In genomic region chr7:974820-975681, GRCh38 we compare ENCODE assay signal across 8 cellular contexts. TPM values are rescaled to one million over a fixed set of nuclear protein-coding genes. Genes with fewer than 3 reads are reported as not detected.
DNase-seq lines count a peak whose midpoint lies in the region; ATAC-seq and TF ChIP-seq lines count a peak whose summit lies in the region.

COX19 (minus strand) TSS chr7:975549; CDS start chr7:975509, 40 bp downstream.

- H3K9me3 Mint-ChIP-seq in activated T-helper 2 cell treated with anti-CD3 and anti-CD28 coated beads, Interferon-gamma antibody, Interleukin-2, Interleukin-4, amounts not matched to agents 10 μg/mL and 5 μg/mL and 100 μg/mL, durations not matched to agents 14 hours and 24 hours and 36 hours = no peaks in the 10 kb centered on the region
- H3K9me3 Mint-ChIP-seq in nephron = no peaks in the 10 kb centered on the region

- DNase-seq in DMS79 (lab: John Stamatoyannopoulos, UW) (peak; percentile 37), fibroblast of pulmonary artery (ENCODE audit: low read depth) (peak; percentile 92)
- peak; percentile 85 for DNase-seq in activated T-helper 2 cell treated with anti-CD3 and anti-CD28 coated beads, Interferon-gamma antibody, Interleukin-2, Interleukin-4, amounts not matched to agents 10 μg/mL and 5 μg/mL and 100 μg/mL, durations not matched to agents 14 hours and 24 hours and 36 hours (ENCODE audit: low spot score)
- peak; percentile 85 for DNase-seq in stimulated activated naive CD4-positive, alpha-beta T cell treated with Interleukin-2 at 50 U/mL for 16 hours (lab: John Stamatoyannopoulos, UW)

- peak within 1 kb of the TSS; percentile 79 for H3K27ac ChIP-seq in KOPT-K1 (ENCODE audit: low read depth, low read length, poor library complexity, severe bottlenecking)

- peaks cover 35% of the 10 kb centered on the region for H3K36me3 ChIP-seq in KOPT-K1 (ENCODE audit: insufficient read depth, low read length)

- TF ChIP-seq CTCF in fibroblast of pulmonary artery (IDR thresholded peaks at IDR 0.05; ENCODE audit: low read length, missing control alignments) (no peak), nephron (IDR thresholded peaks at IDR 0.05; ENCODE audit: unreplicated experiment in 3 of 3) (no peak)

- H3K4me3 Mint-ChIP-seq in activated T-helper 2 cell treated with anti-CD3 and anti-CD28 coated beads, Interferon-gamma antibody, Interleukin-2, Interleukin-4, amounts not matched to agents 10 μg/mL and 5 μg/mL and 100 μg/mL, durations not matched to agents 14 hours and 24 hours and 36 hours (ENCODE audit: low read depth) = peak within 1 kb of the TSS; percentile 92
- peak within 1 kb of the TSS; percentile 92 to 95 (median 93) for H3K4me3 Mint-ChIP-seq in nephron

- intact Hi-C loops in activated T-helper 2 cell treated with anti-CD3 and anti-CD28 coated beads, Interferon-gamma antibody, Interleukin-2, Interleukin-4, amounts not matched to agents 10 μg/mL and 5 μg/mL and 100 μg/mL, durations not matched to agents 14 hours and 24 hours and 36 hours (cut with micrococcal nuclease) = loop anchor here (1.0 to 5.0 kb wide), 3 partner anchors 44 to 72 kb away; no protein-coding TSS in a partner anchor

- no peaks in the 10 kb centered on the region for H3K27me3 Mint-ChIP-seq in activated T-helper 2 cell treated with anti-CD3 and anti-CD28 coated beads, Interferon-gamma antibody, Interleukin-2, Interleukin-4, amounts not matched to agents 10 μg/mL and 5 μg/mL and 100 μg/mL, durations not matched to agents 14 hours and 24 hours and 36 hours (ENCODE audit: low read depth)
- H3K27me3 Mint-ChIP-seq in nephron (ENCODE audit: low read depth) = no peaks in the 10 kb centered on the region

- no peaks in the 10 kb centered on the region for H3K9me3 ChIP-seq in KOPT-K1 (ENCODE audit: insufficient read depth, low read length, poor library complexity, severe bottlenecking)

- H3K36me3 Mint-ChIP-seq in activated T-helper 2 cell treated with anti-CD3 and anti-CD28 coated beads, Interferon-gamma antibody, Interleukin-2, Interleukin-4, amounts not matched to agents 10 μg/mL and 5 μg/mL and 100 μg/mL, durations not matched to agents 14 hours and 24 hours and 36 hours (ENCODE audit: low read depth) = peaks cover 35% of the 10 kb centered on the region
- peaks cover 19% of the 10 kb centered on the region for H3K36me3 Mint-ChIP-seq in nephron (ENCODE audit: low read depth)

- peak; percentile 47 for ATAC-seq in GM21786 (IDR thresholded peaks at IDR 0.05; ENCODE audit: unreplicated experiment)

- H3K4me1 Mint-ChIP-seq in activated T-helper 2 cell treated with anti-CD3 and anti-CD28 coated beads, Interferon-gamma antibody, Interleukin-2, Interleukin-4, amounts not matched to agents 10 μg/mL and 5 μg/mL and 100 μg/mL, durations not matched to agents 14 hours and 24 hours and 36 hours (ENCODE audit: low read depth) = peaks cover 12% of the 10 kb centered on the region
- peaks cover 21% of the 10 kb centered on the region for H3K4me1 Mint-ChIP-seq in nephron

- H3K27ac Mint-ChIP-seq in activated T-helper 2 cell treated with anti-CD3 and anti-CD28 coated beads, Interferon-gamma antibody, Interleukin-2, Interleukin-4, amounts not matched to agents 10 μg/mL and 5 μg/mL and 100 μg/mL, durations not matched to agents 14 hours and 24 hours and 36 hours = peak within 1 kb of the TSS; percentile 93
- H3K27ac Mint-ChIP-seq in nephron = peak within 1 kb of the TSS; percentile 42 to 95 (median 89)

- H3K4me3 ChIP-seq in fibroblast of pulmonary artery (replicated peaks; ENCODE audit: low read depth, low read length) = peak within 1 kb of the TSS; percentile 97

- TF ChIP-seq POLR2A in Raji (IDR thresholded peaks at IDR 0.05; ENCODE audit: insufficient read depth, low read depth, low read length) = peak; percentile 87

RNA-seq across cellular contexts. Expression of gene COX19, which starts in this region (rescaled TPM):
- 15.0 and 17.2 TPM in 2 replicates for total RNA-seq in activated T-helper 2 cell treated with anti-CD3 and anti-CD28 coated beads, Interferon-gamma antibody, Interleukin-2, Interleukin-4, amounts not matched to agents 10 μg/mL and 5 μg/mL and 100 μg/mL, durations not matched to agents 14 hours and 24 hours and 36 hours

Comparison
In these comparisons a context has a peak if more than half of its experiments do, and no peak if none do; other contexts are left out.
1. Peak in every context shown above with its lines: DNase-seq, ATAC-seq, H3K4me3 ChIP-seq and H3K27ac ChIP-seq.
2. DNase-seq: peak in every context shown above with its lines; median percentile 92 in fibroblast of pulmonary artery; 85 in activated T-helper 2 cell treated with anti-CD3 and anti-CD28 coated beads, Interferon-gamma antibody, Interleukin-2, Interleukin-4, amounts not matched to agents 10 μg/mL and 5 μg/mL and 100 μg/mL, durations not matched to agents 14 hours and 24 hours and 36 hours; 85 in stimulated activated naive CD4-positive, alpha-beta T cell treated with Interleukin-2 at 50 U/mL for 16 hours; 37 in DMS79.